Comparison of ENCODE assay signal across 8 cellular contexts in genomic region chr3:194671511-194671899, GRCh38. TPM values are rescaled to one million over a fixed set of nuclear protein-coding genes. Genes with fewer than 3 reads are reported as not detected.
DNase-seq lines count a peak whose midpoint lies in the region; ATAC-seq, FAIRE-seq and TF ChIP-seq lines count a peak whose summit lies in the region.

No MANE protein-coding gene starts in this region.

- peak overlapping the region; percentile 72 to 77 for H3K9ac ChIP-seq in kidney (ENCODE audit: low read length in 2 of 2)

- no peak for TF ChIP-seq EP300 in suprapubic skin (IDR thresholded peaks at IDR 0.05)

- no peaks in the 10 kb centered on the region for H3K27me3 ChIP-seq in suprapubic skin

- CTCF ChIA-PET in MCF 10A (lab: Yijun Ruan, JAX) = interaction anchor here (0.6 to 6.0 kb wide), 24 partner anchors 11 to 862 kb away, joined by 3 to 66 read pairs (median 4); partner anchors contain the start of gene XXYLT1

- peaks cover 16% of the 10 kb centered on the region for H3K36me3 Mint-ChIP-seq in MCF 10A (ENCODE audit: insufficient read depth, unreplicated experiment)

- DNase-seq in stimulated activated CD4-positive, alpha-beta T cell treated with anti-CD3 and anti-CD28 coated beads, Interleukin-15, amount 100 ng/mL, for 24 hours = peak; percentile 32
- no peak for DNase-seq in stimulated activated CD4-positive, alpha-beta T cell treated with anti-CD3 and anti-CD28 coated beads, Interleukin-2, amount 100 ng/mL, for 48 hours
- peak; percentile 34 for DNase-seq in NCI-H82 treated with DMSO at 0.1 percent for 48 hours (lab: John Stamatoyannopoulos, UW; ENCODE audit: unreplicated experiment)
- peak; percentile 45 for DNase-seq in MCF 10A (ENCODE audit: unreplicated experiment)
- no peak for DNase-seq in kidney
- DNase-seq in suprapubic skin (ENCODE audit: low spot score in 2 of 2) = no peak
- no peak for DNase-seq in stimulated activated CD4-positive, alpha-beta T cell treated with anti-CD3 and anti-CD28 coated beads, Interleukin-4, amount 100 ng/mL, for 1 hour

- no peaks in the 10 kb centered on the region for H3K9me3 Mint-ChIP-seq in MCF 10A (ENCODE audit: unreplicated experiment)

- BruUV-seq in MCF 10A (replicated peaks; lab: Mats Ljungman, UMichigan) = TSS peak; percentile 61

- peak overlapping the region; percentile 89 to 90 for H3K27ac ChIP-seq in kidney (ENCODE audit: low read depth in 2 of 2, low read length in 2 of 2)
- H3K27ac ChIP-seq in suprapubic skin = peak overlapping the region; percentile 93

- POLR2A ChIA-PET in MCF 10A (lab: Yijun Ruan, JAX) = interaction anchor here (0.8 to 4.8 kb wide), 24 partner anchors 11 to 1078 kb away, joined by 3 to 64 read pairs (median 6); partner anchors contain the start of genes ACAP2, APOD, FAM43A and PPP1R2

- FAIRE-seq in kidney (lab: Jason Lieb, UNC) = no peak

- TF ChIP-seq CTCF in MCF 10A (IDR thresholded peaks at IDR 0.05; ENCODE audit: unreplicated experiment) = peak; percentile 55
- TF ChIP-seq CTCF in kidney (IDR thresholded peaks at IDR 0.05; ENCODE audit: borderline replicate concordance, extremely low read depth, insufficient read depth) = peak; percentile 52
- TF ChIP-seq CTCF in suprapubic skin (IDR thresholded peaks at IDR 0.05) = peak; percentile 32 to 38

- peak overlapping the region; percentile 99 for H3K4me3 Mint-ChIP-seq in MCF 10A (ENCODE audit: unreplicated experiment)

- H3K4me1 Mint-ChIP-seq in MCF 10A (ENCODE audit: insufficient read depth, unreplicated experiment) = peaks cover 22% of the 10 kb centered on the region

- H3K4me1 ChIP-seq in kidney (ENCODE audit: control insufficient read depth in 1 of 2, insufficient read depth in 1 of 2, low read depth in 1 of 2, low read length in 2 of 2) = peaks cover 8 to 11% of the 10 kb centered on the region in 2 donors
- H3K4me1 ChIP-seq in suprapubic skin = peaks cover 37% of the 10 kb centered on the region

- WGBS in suprapubic skin = 0% methylated on average over 5 of the region's 5 CpGs

- H3K9me3 ChIP-seq in kidney (ENCODE audit: control insufficient read depth in 1 of 2, low read length in 2 of 2) = no peaks in the 10 kb centered on the region
- no peaks in the 10 kb centered on the region for H3K9me3 ChIP-seq in suprapubic skin

- no peak for TF ChIP-seq POLR2A in suprapubic skin (IDR thresholded peaks at IDR 0.05)

- ATAC-seq in HG02938 (IDR thresholded peaks at IDR 0.05; ENCODE audit: unreplicated experiment) = peak; percentile 28

- peak overlapping the region; percentile 97 for H3K27ac Mint-ChIP-seq in MCF 10A (ENCODE audit: low read depth, unreplicated experiment)

- H3K36me3 ChIP-seq in kidney (ENCODE audit: control insufficient read depth in 1 of 2, insufficient read depth in 2 of 2, low read length in 2 of 2) = peaks cover 5 to 11% of the 10 kb centered on the region in 2 donors
- peaks cover 3% of the 10 kb centered on the region for H3K36me3 ChIP-seq in suprapubic skin

- intact Hi-C loops in MCF 10A (cut with micrococcal nuclease) = loop anchor here (1.0 kb wide), 1 partner anchor 589 kb away; no protein-coding TSS in a partner anchor
- intact Hi-C loops in kidney (cut with DNase I) = no loop called here

- H3K27me3 Mint-ChIP-seq in MCF 10A (ENCODE audit: insufficient read depth, unreplicated experiment) = no peaks in the 10 kb centered on the region

- peak overlapping the region; percentile 88 to 90 for H3K4me3 ChIP-seq in kidney (ENCODE audit: low read length in 2 of 2)
- peak overlapping the region; percentile 62 for H3K4me3 ChIP-seq in suprapubic skin

RNA-seq across cellular contexts. Expression of gene LSG1, which starts 0.5 kb away (rescaled TPM):
- 30.5 and 35.1 TPM in 2 replicates for total RNA-seq in MCF 10A (2022)
- 33.3 TPM for total RNA-seq in kidney
- 14.8 TPM for polyA plus RNA-seq in kidney (ENCODE audit: insufficient read depth, low read depth, low replicate concordance)
- 10 to 100 TPM; 51.7 to 86.5 (median 56.6) TPM for total RNA-seq in suprapubic skin

RNA-seq across cellular contexts. Expression of gene FAM43A, which starts 14.2 kb away (rescaled TPM):
- 1.0 and 1.3 TPM in 2 replicates for total RNA-seq in MCF 10A (2022)
- total RNA-seq in kidney = 11.4 TPM
- 5.0 TPM for polyA plus RNA-seq in kidney (ENCODE audit: insufficient read depth, low read depth, low replicate concordance)
- 10 to 100 TPM in 3 of 4 donors, 1 to 10 TPM in 1; 9.3 to 60.9 (median 26.9) TPM for total RNA-seq in suprapubic skin

RNA-seq across cellular contexts. Expression of gene TMEM44, which starts 38.3 kb away (rescaled TPM):
- total RNA-seq in MCF 10A (2022) (8.3 and 13.2 TPM in 2 replicates), kidney (15.7 TPM), suprapubic skin (1 to 10 TPM; 1.5 to 8.2 (median 4.7) TPM)
- polyA plus RNA-seq in kidney (ENCODE audit: insufficient read depth, low read depth, low replicate concordance) = 7.0 TPM

Comparison
In these comparisons a context has a peak if more than half of its experiments do, and no peak if none do; other contexts are left out.
1. DNase-seq: peak in stimulated activated CD4-positive, alpha-beta T cell treated with anti-CD3 and anti-CD28 coated beads, Interleukin-15, amount 100 ng/mL, for 24 hours (single experiment), NCI-H82 treated with DMSO at 0.1 percent for 48 hours (single experiment) and MCF 10A (single experiment); none in stimulated activated CD4-positive, alpha-beta T cell treated with anti-CD3 and anti-CD28 coated beads, Interleukin-2, amount 100 ng/mL, for 48 hours (0 of 2), kidney (single experiment), suprapubic skin (0 of 2) and stimulated activated CD4-positive, alpha-beta T cell treated with anti-CD3 and anti-CD28 coated beads, Interleukin-4, amount 100 ng/mL, for 1 hour (single experiment).
2. Peak in every context shown above with its lines, with median percentiles within 50 percentile points of each other: CTCF ChIP-seq.